7 cellular contexts compared by ENCODE assay signal in genomic region chr10:100006241-100006886, GRCh38. TPM values are rescaled to one million over a fixed set of nuclear protein-coding genes. Genes with fewer than 3 reads are reported as not detected.
A peak's percentile ranks its signal among the peaks of the same experiment; 100 is the strongest.
DNase-seq lines count a peak whose midpoint lies in the region; ATAC-seq and TF ChIP-seq lines count a peak whose summit lies in the region.

No MANE protein-coding gene starts in this region.

- DNase-seq in GM12864 (ENCODE audit: low read depth) = no peak
- peak; percentile 83 for DNase-seq in NB4 (ENCODE audit: low read depth)
- DNase-seq in choroid plexus epithelial cell (ENCODE audit: low read depth) = peak; percentile 95
- DNase-seq in neuronal stem cell (ENCODE audit: low spot score) = no peak
- no peak for DNase-seq in C1 segment of cervical spinal cord (lab: John Stamatoyannopoulos, UW)

- no peaks in the 10 kb centered on the region for H3K9me3 ChIP-seq in neuronal stem cell (replicated peaks in 1 of 2; ENCODE audit: control insufficient read depth in 2 of 2, insufficient read depth in 1 of 2, low read depth in 1 of 2, low read length in 2 of 2)

- no peak overlapping the region for H2BK120ac ChIP-seq in neuronal stem cell (ENCODE audit: low read depth, low read length)

- H2BK12ac ChIP-seq in neuronal stem cell (ENCODE audit: low read length) = no peak overlapping the region

- no CpG with 5 or more reads among the region's 4 CpGs for WGBS in neuronal stem cell (ENCODE audit: extremely low coverage in 2 of 2, insufficient read length in 2 of 2, insufficient replicate concordance in 1 of 2), 2 donors

- H2BK15ac ChIP-seq in neuronal stem cell (ENCODE audit: low read length) = no peak overlapping the region

- H3K4me2 ChIP-seq in neuronal stem cell (ENCODE audit: insufficient read depth, low read length, poor library complexity, severe bottlenecking) = no peak overlapping the region

- peak overlapping the region; percentile 68 for H3K9ac ChIP-seq in neuronal stem cell (ENCODE audit: low read depth, low read length, poor library complexity)

- peak overlapping the region; percentile 48 for H3K23ac ChIP-seq in neuronal stem cell (ENCODE audit: low read depth, low read length, poor library complexity)

- H2AK5ac ChIP-seq in neuronal stem cell (ENCODE audit: low read depth, low read length) = no peak overlapping the region

- H3K27me3 ChIP-seq in neuronal stem cell (ENCODE audit: control insufficient read depth in 3 of 3, insufficient read depth in 3 of 3, low read depth in 1 of 3, low read length in 3 of 3) = peaks cover 0 to 4% (median 0%) of the 10 kb centered on the region in 3 experiments

- no peak overlapping the region for H4K8ac ChIP-seq in neuronal stem cell (ENCODE audit: low read depth, low read length)

- peak overlapping the region; percentile 79 for H3K4ac ChIP-seq in neuronal stem cell (ENCODE audit: low read length)

- no peaks in the 10 kb centered on the region for H3K36me3 ChIP-seq in neuronal stem cell (replicated peaks in 1 of 2; ENCODE audit: control insufficient read depth in 2 of 2, insufficient read depth in 2 of 2, low read length in 2 of 2)

- peak overlapping the region; percentile 18 for H2AFZ ChIP-seq in neuronal stem cell (ENCODE audit: low read length)

- H3K79me1 ChIP-seq in neuronal stem cell (ENCODE audit: low read depth, low read length) = no peaks in the 10 kb centered on the region

- peak overlapping the region; percentile 49 for H3K14ac ChIP-seq in neuronal stem cell (ENCODE audit: low read length)

- TF ChIP-seq POLR2A in NB4 (IDR thresholded peaks at IDR 0.05; ENCODE audit: extremely low read depth, insufficient read length) = no peak

- no peak overlapping the region for H3K27ac ChIP-seq in neuronal stem cell (replicated peaks; ENCODE audit: low read length)

- TF ChIP-seq CTCF in GM12864 (IDR thresholded peaks at IDR 0.05; ENCODE audit: low read depth, low read length, missing control alignments) (no peak), NB4 (IDR thresholded peaks at IDR 0.05; ENCODE audit: low read depth, low read length) (no peak), choroid plexus epithelial cell (conservative IDR thresholded peaks at IDR 0.05; ENCODE audit: low read depth, low read length) (no peak)

- no peak overlapping the region for H2BK5ac ChIP-seq in neuronal stem cell (ENCODE audit: low read length)

- ATAC-seq in GM21825 (IDR thresholded peaks at IDR 0.05; ENCODE audit: unreplicated experiment) = no peak
- ATAC-seq in GM21528 (IDR thresholded peaks at IDR 0.05; ENCODE audit: low FRiP score, unreplicated experiment) = no peak

- peak overlapping the region; percentile 16 for H3K18ac ChIP-seq in neuronal stem cell (ENCODE audit: low read length)

- peaks cover 11 to 16% of the 10 kb centered on the region in 2 donors for H3K4me1 ChIP-seq in neuronal stem cell (ENCODE audit: control insufficient read depth in 2 of 2, insufficient read depth in 1 of 2, low read depth in 1 of 2, low read length in 2 of 2)

- no peak overlapping the region for H4K91ac ChIP-seq in neuronal stem cell (ENCODE audit: low read depth, low read length, poor library complexity)

- H3K4me3 ChIP-seq in GM12864 (ENCODE audit: low read depth, low read length) (peak overlapping the region; percentile 18; the same call in 1 of the 2 replicates), NB4 (ENCODE audit: low read depth, low read length) (no peak overlapping the region), choroid plexus epithelial cell (ENCODE audit: low read depth, low read length) (peak overlapping the region; percentile 26), neuronal stem cell (ENCODE audit: low read length in 2 of 2) (no peak overlapping the region)

RNA-seq across cellular contexts. Expression of gene DNMBP, which starts 3.4 kb away (rescaled TPM):
- 20.4 TPM for polyA plus RNA-seq in neuronal stem cell (2013, experiment 1 of 2)
- polyA plus RNA-seq in neuronal stem cell (2013, experiment 2 of 2) = 21.0 TPM

Comparison
In these comparisons a context has a peak if more than half of its experiments do, and no peak if none do; other contexts are left out.
1. DNase-seq: peak in NB4 (single experiment) and choroid plexus epithelial cell (single experiment); none in GM12864 (single experiment), neuronal stem cell (single experiment) and C1 segment of cervical spinal cord (0 of 14).
2. H3K4me3 ChIP-seq: peak in GM12864 (single experiment) and choroid plexus epithelial cell (single experiment); none in NB4 (single experiment) and neuronal stem cell (0 of 2).